In the genomic region with DNA sequence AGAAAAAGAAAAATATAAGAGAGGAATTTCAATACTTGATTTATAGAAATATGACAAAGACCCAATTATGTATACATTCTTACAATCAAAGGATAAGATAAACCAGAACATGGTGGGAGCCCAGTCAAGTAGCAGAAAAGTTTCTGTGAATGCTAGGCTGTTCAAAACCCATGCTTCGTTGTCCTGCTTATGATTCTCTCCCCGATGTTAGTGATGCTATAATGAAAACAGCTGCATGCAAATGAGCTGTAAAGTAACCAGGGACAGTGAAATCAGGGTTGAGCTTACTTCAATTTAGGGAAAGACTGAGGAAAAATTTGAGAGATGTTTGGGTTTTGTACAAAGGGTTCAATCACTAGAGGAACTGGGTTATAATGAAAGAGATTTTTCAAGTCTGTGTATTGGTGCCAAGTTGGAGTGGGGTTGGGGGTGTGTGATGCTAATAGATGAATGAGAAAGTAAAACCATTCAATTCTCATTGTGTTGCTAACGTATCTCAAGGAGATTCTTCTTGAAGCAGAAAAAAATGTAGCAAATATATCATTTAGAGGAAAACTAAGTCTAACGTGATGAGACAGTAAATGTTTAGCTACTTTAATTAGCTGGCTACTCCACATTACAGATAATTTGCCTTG, we compare ENCODE assay signal across 27 cellular contexts. TPM values are rescaled to one million over a fixed set of nuclear protein-coding genes. Genes with fewer than 3 reads are reported as not detected.
DNase-seq lines count a peak whose midpoint lies in the region; ATAC-seq, FAIRE-seq and TF ChIP-seq lines count a peak whose summit lies in the region.
"Had no signal": no experiment of that assay in that cellular context is flagged by ENCODE, and none has a peak within 500 bp of the region (broad histone marks: within the 10 kb centered on the region; RNA-seq: fewer than 3 reads in every experiment).

No MANE protein-coding gene starts in this region.

- no peak for TF ChIP-seq CTCF in CD4-positive, alpha-beta T cell (IDR thresholded peaks at IDR 0.05)

- H3K9me3 ChIP-seq in CD4-positive, alpha-beta T cell (ENCODE audit: control insufficient read depth, low read length): no peaks in the 10 kb centered on the region
- H3K9me3 ChIP-seq: heart right ventricle, lower lobe of right lung, testis had no signal

- H3K27me3 Mint-ChIP-seq in memory B cell: no peaks in the 10 kb centered on the region
- no peaks in the 10 kb centered on the region for H3K27me3 Mint-ChIP-seq in CD4-positive, alpha-beta T cell
- H3K27me3 Mint-ChIP-seq: activated CD8-positive, alpha-beta T cell treated with anti-CD3 and anti-CD28 coated beads for 36 hours; T-helper 17 cell had no signal

- no peaks in the 10 kb centered on the region for H3K9me3 Mint-ChIP-seq in memory B cell
- no peaks in the 10 kb centered on the region for H3K9me3 Mint-ChIP-seq in CD4-positive, alpha-beta T cell
- H3K9me3 Mint-ChIP-seq: activated CD8-positive, alpha-beta T cell treated with anti-CD3 and anti-CD28 coated beads for 36 hours; activated naive CD4-positive, alpha-beta T cell treated with anti-CD3 and anti-CD28 coated beads, Interleukin-2, amount 50 U/mL, for 72 hours; natural killer cell had no signal

- ATAC-seq in HG02798 (IDR thresholded peaks at IDR 0.05; ENCODE audit: poor library complexity, unreplicated experiment): peak; percentile 32
- ATAC-seq in memory B cell (ENCODE audit: low read depth): peak; percentile 32
- no peak for ATAC-seq in GM21723 (IDR thresholded peaks at IDR 0.05; ENCODE audit: unreplicated experiment)
- no peak for ATAC-seq in CD4-positive, alpha-beta T cell (ENCODE audit: poor library complexity)
- ATAC-seq: heart right ventricle; lower lobe of right lung; natural killer cell; stimulated activated naive CD8-positive, alpha-beta T cell treated with anti-CD3 and anti-CD28 coated beads, Interleukin-15, Interleukin-2, amounts not matched to agents 100 U/mL and 50 U/mL, for 24 hours; T-helper 17 cell had no signal

- H3K27ac ChIP-seq in CD4-positive, alpha-beta T cell (ENCODE audit: low read depth, low read length): no peak overlapping the region
- H3K27ac ChIP-seq: heart right ventricle, lower lobe of right lung, RWPE1, testis had no signal

- intact Hi-C loops in CD4-positive, alpha-beta T cell (cut with DNase I, micrococcal nuclease): no loop called here

- CTCF ChIA-PET in CD4-positive, alpha-beta T cell (lab: Charles Lee): no interaction called here

- peak overlapping the region; percentile 60 for H3K4me3 Mint-ChIP-seq in memory B cell
- H3K4me3 Mint-ChIP-seq in CD4-positive, alpha-beta T cell: no peak overlapping the region
- H3K4me3 Mint-ChIP-seq: activated CD8-positive, alpha-beta T cell treated with anti-CD3 and anti-CD28 coated beads for 36 hours; natural killer cell; T-helper 17 cell had no signal

- peak overlapping the region; percentile 82 for H3K27ac Mint-ChIP-seq in memory B cell
- no peak overlapping the region for H3K27ac Mint-ChIP-seq in CD4-positive, alpha-beta T cell
- H3K27ac Mint-ChIP-seq: activated CD8-positive, alpha-beta T cell treated with anti-CD3 and anti-CD28 coated beads for 36 hours; activated naive CD4-positive, alpha-beta T cell treated with anti-CD3 and anti-CD28 coated beads, Interleukin-2, amount 50 U/mL, for 72 hours; natural killer cell; T-helper 17 cell had no signal

- FAIRE-seq in GM18507 (lab: Jason Lieb, UNC): peak; percentile 57
- FAIRE-seq: H54 had no signal

- H3K27me3 ChIP-seq in CD4-positive, alpha-beta T cell (ENCODE audit: control insufficient read depth, insufficient read depth, low read length): no peaks in the 10 kb centered on the region
- H3K27me3 ChIP-seq: heart right ventricle, testis had no signal

- peaks cover 5% of the 10 kb centered on the region for H3K4me1 Mint-ChIP-seq in memory B cell
- no peaks in the 10 kb centered on the region for H3K4me1 Mint-ChIP-seq in CD4-positive, alpha-beta T cell (ENCODE audit: low read depth)
- H3K4me1 Mint-ChIP-seq: natural killer cell, T-helper 17 cell had no signal

- POLR2A ChIA-PET in CD4-positive, alpha-beta T cell (lab: Charles Lee): no interaction called here

- DNase-seq in GM18507 (ENCODE audit: extremely low spot score, insufficient read length, low read depth) (no peak), NCI-H526 treated with DMSO at 0.1 percent for 48 hours (lab: John Stamatoyannopoulos, UW) (peak; percentile 64), memory B cell (ENCODE audit: low spot score in 2 of 2) (no peak), AG20443 (ENCODE audit: low spot score) (no peak)
- no peak for DNase-seq in CD4-positive, alpha-beta T cell
- DNase-seq: activated CD4-positive, CD25-positive, alpha-beta regulatory T cell treated with anti-CD3 and anti-CD28 coated beads, Interleukin-2, amount 50 U/mL, for 72 hours; activated CD8-positive, alpha-beta T cell treated with anti-CD3 and anti-CD28 coated beads for 36 hours; aorta; caudate nucleus; heart right ventricle; Kasumi-1; lower lobe of right lung; natural killer cell; NCI-H1694 treated with DMSO at 0.1 percent for 48 hours; NCI-H774; occipital lobe; stimulated activated naive CD8-positive, alpha-beta T cell treated with anti-CD3 and anti-CD28 coated beads, Interleukin-15, Interleukin-2, amounts not matched to agents 100 U/mL and 50 U/mL, for 24 hours; T-helper 17 cell; testis had no signal

- no peaks in the 10 kb centered on the region for H3K36me3 Mint-ChIP-seq in memory B cell
- H3K36me3 Mint-ChIP-seq in CD4-positive, alpha-beta T cell (ENCODE audit: low read depth): no peaks in the 10 kb centered on the region
- H3K36me3 Mint-ChIP-seq: activated naive CD4-positive, alpha-beta T cell treated with anti-CD3 and anti-CD28 coated beads, Interleukin-2, amount 50 U/mL, for 72 hours; natural killer cell had no signal

RNA-seq across cellular contexts. Expression of a gene that starts 59.2 kb away (rescaled TPM):
- not detected for total RNA-seq in CD4-positive, alpha-beta T cell
- total RNA-seq: activated CD8-positive, alpha-beta T cell treated with anti-CD3 and anti-CD28 coated beads for 36 hours; activated naive CD4-positive, alpha-beta T cell treated with anti-CD3 and anti-CD28 coated beads, Interleukin-2, amount 50 U/mL, for 72 hours; aorta; fibroblast of villous mesenchyme; heart right ventricle; lower lobe of right lung; occipital lobe; skeletal muscle tissue; T-helper 17 cell; urinary bladder had no signal

Comparison
In these comparisons a context has a peak if more than half of its experiments do, and no peak if none do; other contexts are left out.
1. ATAC-seq: peak in HG02798 (single experiment) and memory B cell (single experiment); none in GM21723 (single experiment) and CD4-positive, alpha-beta T cell (single experiment).